ENCODE assay signal across 8 cellular contexts in the genomic region with DNA sequence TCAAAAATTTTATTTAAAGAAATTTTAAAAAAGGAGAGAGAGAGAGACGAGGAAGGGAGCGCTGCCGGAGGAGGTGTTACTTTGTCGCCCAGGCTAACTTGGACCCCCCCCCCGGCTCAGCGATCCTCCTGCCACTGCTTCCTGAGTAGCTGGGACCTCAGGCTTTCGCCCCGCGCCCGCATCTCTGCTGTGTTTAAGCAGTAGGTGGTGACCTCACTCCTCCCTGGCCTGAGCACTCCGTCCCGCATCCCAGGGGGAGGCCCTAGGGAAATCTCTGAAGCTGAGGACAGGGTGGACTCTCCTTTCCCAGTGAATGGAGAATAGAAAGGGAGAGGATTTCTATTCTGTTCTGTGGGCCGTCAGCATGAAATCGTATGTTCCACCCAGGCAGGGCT. TPM values are rescaled to one million over a fixed set of nuclear protein-coding genes. Genes with fewer than 3 reads are reported as not detected.
A peak's percentile ranks its signal among the peaks of the same experiment; 100 is the strongest.
DNase-seq lines count a peak whose midpoint lies in the region; FAIRE-seq and TF ChIP-seq lines count a peak whose summit lies in the region.

No MANE protein-coding gene starts in this region.

- POLR2A ChIA-PET in GM10248 (lab: Yijun Ruan, JAX) = interaction anchor here (0.5 kb wide), 1 partner anchor 529 kb away, joined by 4 read pairs; no protein-coding TSS in a partner anchor

- intact Hi-C loops in left ventricle myocardium inferior (cut with micrococcal nuclease) = no loop called here

- FAIRE-seq in GM12892 (lab: Jason Lieb, UNC) = no peak

- H3K27me3 ChIP-seq in left ventricle myocardium inferior (ENCODE audit: low read depth) = peaks cover 9% of the 10 kb centered on the region

- peak overlapping the region; percentile 95 for H3K4me3 ChIP-seq in left ventricle myocardium inferior

- no peak for TF ChIP-seq CTCF in left ventricle myocardium inferior (IDR thresholded peaks at IDR 0.05; ENCODE audit: borderline replicate concordance)
- TF ChIP-seq CTCF in GM10248 (IDR thresholded peaks at IDR 0.05; ENCODE audit: control extremely low read depth, extremely low read depth, low read depth, missing control alignments) = no peak

- no peak for TF ChIP-seq POLR2A in GM12892 (IDR thresholded peaks at IDR 0.05; ENCODE audit: low read depth, low read length)

- peaks cover 18% of the 10 kb centered on the region for H3K9me3 ChIP-seq in left ventricle myocardium inferior (replicated peaks)

- H3K36me3 ChIP-seq in left ventricle myocardium inferior = peaks cover 3% of the 10 kb centered on the region

- DNase-seq in NCI-H2196 (lab: John Stamatoyannopoulos, UW; ENCODE audit: unreplicated experiment) (peak; percentile 41), NCI-H2196 treated with DMSO at 0.1 percent for 48 hours (lab: John Stamatoyannopoulos, UW; ENCODE audit: unreplicated experiment) (no peak), NCI-H774 (lab: John Stamatoyannopoulos, UW) (peak; percentile 58), left ventricle myocardium inferior (peak; percentile 38), pulmonary artery endothelial cell (ENCODE audit: low read depth, low spot score) (peak; percentile 15), GM10248 (ENCODE audit: extremely low spot score) (no peak), GM12892 (ENCODE audit: insufficient read length) (no peak)
- DNase-seq in activated naive CD4-positive, alpha-beta T cell treated with anti-CD3 and anti-CD28 coated beads, Interleukin-2, amount 50 U/mL, for 16 hours = peak; percentile 39

- CTCF ChIA-PET in GM10248 (lab: Yijun Ruan, JAX) = no interaction called here

- peak overlapping the region; percentile 82 for H3K27ac ChIP-seq in left ventricle myocardium inferior (replicated peaks)

- H3K4me1 ChIP-seq in left ventricle myocardium inferior = peaks cover 23% of the 10 kb centered on the region

RNA-seq across cellular contexts. Expression of a gene that starts 0.5 kb away (rescaled TPM):
- total RNA-seq in left ventricle myocardium inferior (3.5 TPM), pulmonary artery endothelial cell (7.1 and 13.2 TPM in 2 replicates)
- polyA plus RNA-seq in GM12892 (2012; ENCODE audit: missing spikeins) = 3.5 TPM

RNA-seq across cellular contexts. Expression of a gene that starts 32.4 kb away (rescaled TPM):
- total RNA-seq in left ventricle myocardium inferior = 4.3 TPM
- 6.0 and 8.1 TPM in 2 replicates for total RNA-seq in pulmonary artery endothelial cell
- polyA plus RNA-seq in GM12892 (2012; ENCODE audit: missing spikeins) = 11.2 TPM

Comparison
In these comparisons a context has a peak if more than half of its experiments do, and no peak if none do; other contexts are left out.
1. DNase-seq: peak in NCI-H2196 (single experiment), NCI-H774 (single experiment), activated naive CD4-positive, alpha-beta T cell treated with anti-CD3 and anti-CD28 coated beads, Interleukin-2, amount 50 U/mL, for 16 hours (single experiment), left ventricle myocardium inferior (single experiment) and pulmonary artery endothelial cell (single experiment); none in NCI-H2196 treated with DMSO at 0.1 percent for 48 hours (single experiment), GM10248 (single experiment) and GM12892 (single experiment).